33 cellular contexts compared by ENCODE assay signal in the genomic region with DNA sequence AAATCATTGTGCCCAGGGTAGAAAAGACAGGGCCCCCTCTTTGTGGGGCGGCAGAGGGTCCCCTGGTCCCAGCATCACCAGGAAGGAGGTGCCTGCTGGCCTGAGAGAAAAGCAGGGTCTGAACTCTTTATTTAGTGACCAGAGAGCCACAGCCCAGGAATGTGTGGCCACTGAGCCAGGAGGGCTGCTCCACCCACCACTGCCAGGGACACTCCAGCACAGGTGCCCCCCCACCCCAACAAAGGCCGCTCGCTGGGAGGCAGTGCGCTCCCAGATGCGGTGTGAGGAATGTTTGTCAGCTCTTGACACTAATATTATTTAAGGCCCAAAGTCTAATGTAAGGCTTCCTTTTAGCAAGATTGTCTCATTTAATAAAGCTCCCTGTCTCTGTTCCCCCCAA.
"Had no signal": no experiment of that assay in that cellular context is flagged by ENCODE, and none has a peak within 500 bp of the region (broad histone marks: within the 10 kb centered on the region; RNA-seq: fewer than 3 reads in every experiment).

No MANE protein-coding gene starts in this region.

- H3K27me3 ChIP-seq: cardiac muscle cell, MG63, Peyer's patch, SJSA1 had no signal

- H3K4me3 ChIP-seq: cardiac muscle cell, MG63, Peyer's patch, SJSA1 had no signal

- H3K9me3 ChIP-seq: MG63, Peyer's patch, SJSA1 had no signal

- H3K4me1 ChIP-seq: Peyer's patch, SJSA1 had no signal

- H3K36me3 ChIP-seq: cardiac muscle cell, MG63, Peyer's patch, SJSA1 had no signal

- DNase-seq: activated B cell treated with CpG ODN at 0.5 μM for 24 hours; activated CD4-positive, alpha-beta memory T cell treated with anti-CD3 and anti-CD28 coated beads, Interleukin-2, amount 10 ng/mL, durations not matched to agents 7 days and 5 days; activated CD4-positive, alpha-beta T cell treated with anti-CD3 and anti-CD28 coated beads for 4 hours; activated CD4-positive, alpha-beta T cell treated with anti-CD3 and anti-CD28 coated beads, Interleukin-2, amount 50 U/mL, for 1 hour; activated CD4-positive, CD25-positive, alpha-beta regulatory T cell treated with anti-CD3 and anti-CD28 coated beads, Interleukin-2, amount 50 U/mL, for 72 hours; activated gamma-delta T cell treated with Interleukin-2 at 50 U/mL for 16 hours; activated naive CD4-positive, alpha-beta T cell treated with anti-CD3 and anti-CD28 coated beads, Interleukin-2, amount 10 ng/mL, durations not matched to agents 7 days and 5 days; activated naive CD8-positive, alpha-beta T cell treated with anti-CD3 and anti-CD28 coated beads for 36 hours; activated T-cell treated with anti-CD3 and anti-CD28 coated beads, Interleukin-2, amount 50 U/mL, for 24 hours; amniotic stem cell; aorta; Kasumi-1; KG1; MG63; NCI-H1048; NCI-H1105 treated with DMSO at 0.1 percent for 48 hours; NCI-H1436; NCI-H1694; NCI-H1930; NCI-H2081 treated with DMSO at 0.1 percent for 48 hours; NCI-H345; NCI-H524 treated with DMSO at 0.1 percent for 48 hours; PC-3; Peyer's patch; RPMI8226; SHP77 treated with DMSO at 0.1 percent for 48 hours; SW 1271; T-helper 1 cell; T-helper 2 cell; T-helper 9 cell had no signal

- ATAC-seq: PC-3 had no signal

- H3K27ac ChIP-seq: cardiac muscle cell, Peyer's patch, SJSA1, VCaP had no signal
